Comparison of ENCODE assay signal across 8 cellular contexts in the genomic region with DNA sequence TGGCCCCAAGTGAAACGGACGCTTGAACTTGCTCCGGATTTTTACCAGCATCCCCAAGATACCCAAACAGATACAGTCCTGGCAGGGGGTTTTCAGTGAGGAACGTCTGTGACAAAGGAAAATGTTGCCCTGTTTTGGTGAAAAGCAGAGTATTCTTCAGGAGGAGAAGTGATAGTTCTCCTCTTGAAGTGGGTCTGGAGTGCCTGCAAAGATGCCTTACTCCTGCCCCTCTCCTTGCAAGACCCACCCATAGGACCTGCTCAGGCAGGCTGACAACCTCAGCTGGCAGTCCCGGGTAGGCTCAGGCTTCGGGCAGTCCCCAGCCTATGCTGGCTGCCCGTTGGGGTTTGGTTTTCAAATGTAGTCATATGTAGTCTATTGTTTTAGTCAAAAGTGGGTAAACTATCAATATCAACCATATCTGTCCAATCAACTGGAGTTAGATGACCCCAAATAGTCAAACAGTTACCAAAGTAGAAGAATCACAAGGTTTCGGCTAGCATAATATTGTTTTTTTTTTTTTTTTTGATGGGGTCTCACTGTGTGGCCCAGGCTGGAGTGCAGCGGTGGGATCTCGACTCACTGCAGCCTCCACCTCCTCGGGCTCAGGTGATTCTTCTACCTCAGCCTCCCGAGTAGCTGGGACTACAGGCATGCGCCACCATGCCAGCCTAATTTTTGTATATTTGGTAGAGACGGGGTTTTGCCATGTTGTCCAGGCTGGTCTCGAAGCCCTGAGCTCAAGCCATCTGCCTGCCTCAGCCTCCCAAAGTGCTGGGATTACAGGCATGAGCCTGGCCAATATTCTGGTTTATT. TPM values are rescaled to one million over a fixed set of nuclear protein-coding genes. Genes with fewer than 3 reads are reported as not detected.
A peak's percentile ranks its signal among the peaks of the same experiment; 100 is the strongest.
DNase-seq lines count a peak whose midpoint lies in the region; ATAC-seq and TF ChIP-seq lines count a peak whose summit lies in the region.

No MANE protein-coding gene starts in this region.

- peak; percentile 72 for DNase-seq in activated CD8-positive, alpha-beta memory T cell treated with anti-CD3 and anti-CD28 coated beads for 24 hours
- no peak for DNase-seq in activated CD8-positive, alpha-beta memory T cell treated with anti-CD3 and anti-CD28 coated beads, Interleukin-2, amount 50 U/mL, for 4 hours
- DNase-seq in UCSD-AML1 (lab: John Stamatoyannopoulos, UW; ENCODE audit: unreplicated experiment) (peak; percentile 43), erythroblast (lab: John Stamatoyannopoulos, UW) (peak in 1 of 2 experiments; percentile 29), retinal pigment epithelial cell (ENCODE audit: low read depth) (no peak), cerebellum (ENCODE audit: low spot score) (no peak)

- peak; percentile 12 for TF ChIP-seq POLR2A in erythroblast (IDR thresholded peaks at IDR 0.05; ENCODE audit: low read length)

- TF ChIP-seq CTCF in retinal pigment epithelial cell (conservative IDR thresholded peaks at IDR 0.05; ENCODE audit: low read depth, low read length), result no peak

- H3K4me3 ChIP-seq in retinal pigment epithelial cell (ENCODE audit: low read length), result peak overlapping the region; percentile 72

- ATAC-seq in HG03342 (IDR thresholded peaks at IDR 0.05; ENCODE audit: unreplicated experiment), result no peak
- ATAC-seq in esophagus mucosa, result no peak

RNA-seq across cellular contexts. Expression of gene ARL8A, which starts 1.0 kb away (rescaled TPM):
- total RNA-seq in esophagus mucosa, result 38.3 TPM
- total RNA-seq in cerebellum, result 35.8 TPM

RNA-seq across cellular contexts. Expression of gene PTPN7, which starts 14.9 kb away (rescaled TPM):
- total RNA-seq in esophagus mucosa (1.2 TPM), cerebellum (0.09 TPM)

RNA-seq across cellular contexts. Expression of gene GPR37L1, which starts 22.8 kb away (rescaled TPM):
- total RNA-seq in esophagus mucosa, result 0.12 TPM
- total RNA-seq in cerebellum, result 1.1 TPM

RNA-seq across cellular contexts. Expression of gene LGR6, which starts 48.1 kb away (rescaled TPM):
- total RNA-seq in esophagus mucosa, result 2.7 TPM
- total RNA-seq in cerebellum, result 2.9 TPM

Comparison
In these comparisons a context has a peak if more than half of its experiments do, and no peak if none do; other contexts are left out.
1. DNase-seq: peak in activated CD8-positive, alpha-beta memory T cell treated with anti-CD3 and anti-CD28 coated beads for 24 hours (single experiment) and UCSD-AML1 (single experiment); none in activated CD8-positive, alpha-beta memory T cell treated with anti-CD3 and anti-CD28 coated beads, Interleukin-2, amount 50 U/mL, for 4 hours (single experiment), retinal pigment epithelial cell (single experiment) and cerebellum (single experiment).